Comparison of ENCODE assay signal across 8 cellular contexts in the genomic region with DNA sequence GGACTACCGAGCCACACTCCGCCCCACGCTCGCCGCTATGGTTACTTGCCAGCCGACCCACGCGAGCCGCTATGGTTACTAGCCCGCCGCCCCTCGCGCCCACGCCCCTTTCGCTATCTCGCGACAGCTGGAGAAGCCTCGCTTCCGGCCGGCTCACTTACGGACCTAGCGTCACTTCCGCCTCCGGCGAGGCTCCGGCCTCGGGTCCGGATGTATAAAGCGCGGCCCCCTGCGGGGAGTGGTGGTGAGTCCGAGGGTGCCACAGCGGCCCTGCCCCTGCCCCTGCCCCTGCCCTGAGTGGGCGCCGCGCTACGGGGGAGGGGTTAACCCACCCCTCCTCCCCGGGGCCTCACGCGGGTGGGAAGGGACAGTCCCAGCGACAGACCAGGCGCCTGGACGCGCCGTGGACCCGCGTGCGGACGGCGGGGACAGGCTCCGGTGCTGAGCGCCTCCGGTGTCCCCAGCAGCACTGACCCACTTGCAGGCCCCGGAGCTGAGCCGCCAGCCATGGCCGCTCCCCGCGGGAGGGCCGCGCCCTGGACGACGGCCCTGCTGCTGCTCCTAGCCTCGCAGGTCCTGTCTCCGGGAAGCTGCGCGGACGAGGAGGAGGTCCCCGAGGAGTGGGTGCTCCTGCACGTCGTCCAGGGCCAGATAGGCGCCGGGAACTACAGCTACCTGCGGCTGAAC. TPM values are rescaled to one million over a fixed set of nuclear protein-coding genes. Genes with fewer than 3 reads are reported as not detected.
A peak's percentile ranks its signal among the peaks of the same experiment; 100 is the strongest.
DNase-seq lines count a peak whose midpoint lies in the region; ATAC-seq, FAIRE-seq and TF ChIP-seq lines count a peak whose summit lies in the region.

A gene (plus strand): TSS at position 174 of the 687 bp plus-strand sequence. CDS start 334 bp downstream, at position 508.
A gene (minus strand): TSS at position 77 of the 687 bp plus-strand sequence. CDS start 13,024 bp downstream, outside the sequence.

- DNase-seq in GM12892 (ENCODE audit: insufficient read length) (peak; percentile 90), NCI-H146 (lab: John Stamatoyannopoulos, UW) (peak; percentile 100), T-helper 1 cell (peak; percentile 94 to 96 (median 96)), amniotic epithelial cell (ENCODE audit: low read depth) (peak; percentile 94), left cardiac atrium (peak; percentile 99), progenitor cell of endocrine pancreas (ENCODE audit: low spot score, unreplicated experiment) (peak; percentile 91), ureter (ENCODE audit: low spot score) (peak; percentile 97)

- peaks cover 5% of the 10 kb centered on the region for H3K36me3 Mint-ChIP-seq in progenitor cell of endocrine pancreas (ENCODE audit: insufficient read depth)

- H3K4me1 Mint-ChIP-seq in progenitor cell of endocrine pancreas (ENCODE audit: low read depth), result peaks cover 14% of the 10 kb centered on the region

- peak; percentile 3 for TF ChIP-seq CTCF in progenitor cell of endocrine pancreas (IDR thresholded peaks at IDR 0.05; ENCODE audit: unreplicated experiment)

- no peaks in the 10 kb centered on the region for H3K27me3 Mint-ChIP-seq in progenitor cell of endocrine pancreas

- H3K4me3 Mint-ChIP-seq in progenitor cell of endocrine pancreas (ENCODE audit: low read depth), result peak within 1 kb of the TSS; percentile 91

- H3K27ac Mint-ChIP-seq in progenitor cell of endocrine pancreas, result peak within 1 kb of the TSS; percentile 94

- H3K9me3 Mint-ChIP-seq in progenitor cell of endocrine pancreas (ENCODE audit: low read depth), result peaks cover 3% of the 10 kb centered on the region

- FAIRE-seq in GM12892 (lab: Jason Lieb, UNC), result peak; percentile 95

- ATAC-seq in HG02852 (IDR thresholded peaks at IDR 0.05; ENCODE audit: unreplicated experiment) (peak; percentile 92), left cardiac atrium (peak; percentile 97 to 98)

- intact Hi-C loops in left cardiac atrium (cut with DNase I), result loop anchor here in 1 of 2 donors (10.0 kb wide), 1 partner anchor 53 kb away; a partner anchor contains a TSS

- TF ChIP-seq POLR2A in GM12892 (IDR thresholded peaks at IDR 0.05; ENCODE audit: low read depth, low read length), result peak; percentile 93

RNA-seq across cellular contexts. Expression of the first gene that starts in this region (rescaled TPM):
- 12.0 TPM for polyA plus RNA-seq in GM12892 (2012; ENCODE audit: missing spikeins)
- total RNA-seq in left cardiac atrium, result 10 to 100 TPM; 17.8 to 18.6 TPM
- total RNA-seq in progenitor cell of endocrine pancreas, result 25.3 and 25.8 TPM in 2 replicates
- 27.2 TPM for total RNA-seq in ureter

RNA-seq across cellular contexts. Expression of the second gene that starts in this region (rescaled TPM):
- 23.0 TPM for polyA plus RNA-seq in GM12892 (2012; ENCODE audit: missing spikeins)
- total RNA-seq in left cardiac atrium (10 to 100 TPM; 12.3 to 12.9 TPM), progenitor cell of endocrine pancreas (118 and 123 TPM in 2 replicates), ureter (66.7 TPM)

Comparison
In these comparisons a context has a peak if more than half of its experiments do, and no peak if none do; other contexts are left out.
1. Peak in every context shown above with its lines: DNase-seq and ATAC-seq.